In the genomic region with DNA sequence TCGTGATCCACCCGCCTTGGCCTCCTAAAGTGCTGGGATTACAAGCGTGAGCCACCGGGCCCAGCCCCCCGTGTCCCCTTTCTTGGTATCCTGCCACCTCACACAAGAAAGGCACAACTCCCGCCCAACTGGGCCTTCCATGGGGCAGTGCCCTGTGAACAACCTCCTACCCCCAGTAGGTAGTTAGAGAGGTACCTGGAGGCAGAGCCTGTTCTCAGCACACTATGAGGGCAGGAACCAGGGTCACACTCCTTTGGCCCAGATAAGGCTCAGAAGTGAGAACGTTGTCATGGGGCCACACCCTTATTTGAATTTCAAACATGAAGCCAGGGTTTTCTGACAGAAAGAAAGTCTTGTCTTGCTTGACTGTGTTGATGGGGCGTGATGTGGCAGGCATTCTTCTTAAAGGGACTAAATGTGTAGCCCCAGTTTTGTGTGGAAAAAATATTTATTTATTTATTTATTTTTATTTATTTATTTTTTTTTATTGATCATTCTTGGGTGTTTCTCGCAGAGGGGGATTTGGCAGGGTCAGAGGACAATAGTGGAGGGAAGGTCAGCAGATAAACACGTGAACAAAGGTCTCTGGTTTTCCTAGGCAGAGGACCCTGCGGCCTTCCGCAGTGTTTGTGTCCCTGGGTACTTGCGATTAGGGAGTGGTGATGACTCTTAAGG, we compare ENCODE assay signal across 8 cellular contexts. TPM values are rescaled to one million over a fixed set of nuclear protein-coding genes. Genes with fewer than 3 reads are reported as not detected.
DNase-seq lines count a peak whose midpoint lies in the region; ATAC-seq, FAIRE-seq and TF ChIP-seq lines count a peak whose summit lies in the region.
"Not testable (repeated sequence)": the region's sequence is repeated elsewhere in the genome, so short reads cannot be mapped to it uniquely, and the experiment has no call there.

No MANE protein-coding gene starts in this region.

- not testable (repeated sequence) for ATAC-seq in DND-41 (ENCODE audit: insufficient read depth, low read depth); HepG2
- ATAC-seq in activated B cell treated with CpG ODN at 0.5 μM for 24 hours (ENCODE audit: low read depth): peak; percentile 28

- peak overlapping the region; percentile 61 for H3K4me3 Mint-ChIP-seq in activated B cell treated with CpG ODN at 0.5 μM for 24 hours
- not testable (repeated sequence) for H3K4me3 Mint-ChIP-seq in type B pancreatic cell

- in situ Hi-C loops in HepG2 (cut with HindIII; ENCODE audit: extremely low pct_ligation_motif_present, low pct_unique_long_range_greater_than_20kb): not testable (repeated sequence)

- H3K36me3 Mint-ChIP-seq in activated B cell treated with CpG ODN at 0.5 μM for 24 hours (ENCODE audit: low read depth); type B pancreatic cell: not testable (repeated sequence)

- WGBS in esophagus, 2 donors: 77 to 80% methylated on average over 13 of the region's 13 CpGs
- 42% methylated on average over 12 of the region's 13 CpGs for WGBS in HepG2 (ENCODE audit: low lambda C conversion rate)

- peak overlapping the region; percentile 74 for H3K27ac ChIP-seq in DND-41 (ENCODE audit: low read length)
- H3K27ac ChIP-seq in esophagus (ENCODE audit: low read depth in 2 of 2, low read length in 1 of 2): peak overlapping the region; percentile 33 to 71
- not testable (repeated sequence) for H3K27ac ChIP-seq in HepG2 (ENCODE audit: extremely low read length, insufficient read depth, low read length)

- not testable (repeated sequence) for H3K36me3 ChIP-seq in DND-41 (ENCODE audit: insufficient read depth, low read length); esophagus (ENCODE audit: control insufficient read depth in 2 of 2, insufficient read depth in 2 of 2, low read length in 1 of 2); HepG2 (replicated peaks in 1 of 2; ENCODE audit: control insufficient read depth in 1 of 2, insufficient read depth in 2 of 2, low read length in 2 of 2)

- TF ChIP-seq RAD21 in HepG2 (CRISPR knock-in tag; IDR thresholded peaks at IDR 0.05): not testable (repeated sequence)

- H3K4me1 ChIP-seq in DND-41 (ENCODE audit: insufficient read depth, low read length) (peaks cover 73% of the 10 kb centered on the region), HepG2 (ENCODE audit: insufficient read depth, low read length) (peaks cover 31% of the 10 kb centered on the region)
- not testable (repeated sequence) for H3K4me1 ChIP-seq in esophagus (ENCODE audit: control insufficient read depth in 2 of 2, insufficient read depth in 2 of 2, low read length in 1 of 2)

- BruUV-seq in HepG2 (replicated peaks; lab: Mats Ljungman, UMichigan): not testable (repeated sequence)

- H3K4me2 ChIP-seq in DND-41 (ENCODE audit: insufficient read depth, low read length); HepG2 (ENCODE audit: low read depth, low read length): not testable (repeated sequence)

- not testable (repeated sequence) for TF ChIP-seq POLR2A in HepG2 (IDR thresholded peaks at IDR 0.05; ENCODE audit: insufficient read depth in 1 of 2, low read depth in 2 of 2, low read length in 2 of 2)

- not testable (repeated sequence) for H3K9me3 ChIP-seq in DND-41 (ENCODE audit: insufficient read depth, low read length, severe bottlenecking); esophagus (ENCODE audit: control insufficient read depth in 2 of 2, insufficient read depth in 1 of 2, low read depth in 1 of 2, low read length in 1 of 2); HepG2 (ENCODE audit: low read length)

- TF ChIP-seq EP300 in HepG2 (IDR thresholded peaks at IDR 0.05; ENCODE audit: low read depth in 2 of 2, low read length in 2 of 2); HepG2 (CRISPR knock-in tag; IDR thresholded peaks at IDR 0.05; ENCODE audit: borderline replicate concordance): not testable (repeated sequence)

- not testable (repeated sequence) for H3K9me3 Mint-ChIP-seq in activated B cell treated with CpG ODN at 0.5 μM for 24 hours, type B pancreatic cell

- intact Hi-C loops in activated B cell treated with CpG ODN at 0.5 μM for 24 hours (cut with micrococcal nuclease); HepG2 (cut with micrococcal nuclease; ENCODE audit: unreplicated experiment); posterior vena cava (cut with DNase I): not testable (repeated sequence)

- not testable (repeated sequence) for H3K9ac ChIP-seq in DND-41 (ENCODE audit: low read depth, low read length); HepG2 (ENCODE audit: insufficient read depth, low read depth, low read length)

- H3K27me3 ChIP-seq in DND-41 (ENCODE audit: insufficient read depth, low read length, poor library complexity); esophagus (ENCODE audit: control insufficient read depth in 1 of 2, insufficient read depth in 2 of 2, low read length in 2 of 2); HepG2 (ENCODE audit: control insufficient read depth in 1 of 2, insufficient read depth in 2 of 2, low read length in 2 of 2): not testable (repeated sequence)

- peaks cover 53% of the 10 kb centered on the region for H3K4me1 Mint-ChIP-seq in activated B cell treated with CpG ODN at 0.5 μM for 24 hours
- H3K4me1 Mint-ChIP-seq in type B pancreatic cell (ENCODE audit: unreplicated experiment): not testable (repeated sequence)

- TF ChIP-seq CTCF in DND-41 (IDR thresholded peaks at IDR 0.05; ENCODE audit: borderline replicate concordance, extremely low read depth, low read length, poor library complexity, severe bottlenecking); GM20000 (IDR thresholded peaks at IDR 0.05; ENCODE audit: extremely low read depth, missing control alignments); activated B cell treated with CpG ODN at 0.5 μM for 24 hours (IDR thresholded peaks at IDR 0.05); HepG2 (CRISPR knock-in tag; IDR thresholded peaks at IDR 0.05); type B pancreatic cell (conservative IDR thresholded peaks at IDR 0.05): not testable (repeated sequence)

- H3K27me3 Mint-ChIP-seq in activated B cell treated with CpG ODN at 0.5 μM for 24 hours, type B pancreatic cell: not testable (repeated sequence)

- H3K27ac Mint-ChIP-seq in activated B cell treated with CpG ODN at 0.5 μM for 24 hours (peak overlapping the region; percentile 61), type B pancreatic cell (peak overlapping the region; percentile 69)

- H2AFZ ChIP-seq in DND-41 (ENCODE audit: low read depth, low read length); HepG2 (ENCODE audit: low read length): not testable (repeated sequence)

- H3K4me3 ChIP-seq in DND-41 (ENCODE audit: low read depth in 1 of 2, low read length in 2 of 2); esophagus (ENCODE audit: low read depth in 1 of 2, low read length in 2 of 2); HepG2 (replicated peaks in 1 of 3; ENCODE audit: insufficient read depth in 1 of 3, low read depth in 2 of 3, low read length in 3 of 3): not testable (repeated sequence)

- H3K79me2 ChIP-seq in DND-41 (ENCODE audit: insufficient read depth, low read length); HepG2 (ENCODE audit: insufficient read depth, low read length): not testable (repeated sequence)

- FAIRE-seq in HepG2 (lab: Jason Lieb, UNC): not testable (repeated sequence)

- not testable (repeated sequence) for H4K20me1 ChIP-seq in DND-41 (ENCODE audit: insufficient read depth, low read length); HepG2 (ENCODE audit: insufficient read depth, low read length)

- DNase-seq in DND-41; activated B cell treated with CpG ODN at 0.5 μM for 24 hours; HepG2 (ENCODE audit: low spot score); type B pancreatic cell (ENCODE audit: extremely low spot score, unreplicated experiment): not testable (repeated sequence)
- DNase-seq in GM20000 (ENCODE audit: low spot score): peak; percentile 55
- DNase-seq in NCI-H526 treated with DMSO at 0.1 percent for 48 hours (lab: John Stamatoyannopoulos, UW): peak; percentile 24
- DNase-seq in posterior vena cava (ENCODE audit: low spot score): peak; percentile 35

- POLR2A ChIA-PET in activated B cell treated with CpG ODN at 0.5 μM for 24 hours (lab: Charles Lee): interaction anchor here (1.5 kb wide), 2 partner anchors 15 to 23 kb away, joined by 5 read pairs; partner anchors contain the start of gene PSAP
- POLR2A ChIA-PET in HepG2 (lab: Yijun Ruan, JAX): not testable (repeated sequence)

- CTCF ChIA-PET in activated B cell treated with CpG ODN at 0.5 μM for 24 hours (lab: Charles Lee); HepG2 (lab: Yijun Ruan, JAX; ENCODE audit: low intra/inter-chr PET ratio, low total read pairs): not testable (repeated sequence)

RNA-seq across cellular contexts. Expression of gene PSAP, which starts 23.8 kb away (rescaled TPM):
- total RNA-seq in activated B cell treated with CpG ODN at 0.5 μM for 24 hours (207 and 210 TPM in 2 replicates), HepG2 (2016; rRNA removed; fragmentation: Illumina TruSeq; extraction: Trizol) (148 and 323 TPM in 2 replicates), posterior vena cava (1,000 to 10,000 TPM in 1 of 2 donors, 100 to 1,000 TPM in 1; 787 to 1,159 TPM), type B pancreatic cell (ENCODE audit: low replicate concordance) (487 and 577 TPM in 2 replicates)
- polyA plus RNA-seq in esophagus (100 to 1,000 TPM; 157 to 241 TPM), HepG2 (2011; rRNA removed) (643 and 779 TPM in 2 replicates)
- 16.4 and 17.5 TPM in 2 replicates for total RNA-seq in HepG2 (2016; cell fraction: cytosol; rRNA removed; fragmentation: Illumina TruSeq; extraction: Trizol; ENCODE audit: low read depth)
- 130 and 339 TPM in 2 replicates for total RNA-seq in HepG2 (2016; cell fraction: insoluble cytoplasmic fraction; rRNA removed; fragmentation: Illumina TruSeq; extraction: Trizol)
- 41.6 and 42.4 TPM in 2 replicates for total RNA-seq in HepG2 (2016; cell fraction: membrane; rRNA removed; fragmentation: Illumina TruSeq; extraction: Trizol)
- 278 and 332 TPM in 2 replicates for total RNA-seq in HepG2 (2016; cell fraction: nucleus; rRNA removed; fragmentation: Illumina TruSeq; extraction: Trizol)
- polyA plus RNA-seq in HepG2 (2011; cell fraction: cytosol; rRNA removed): 776 and 886 TPM in 2 replicates
- polyA plus RNA-seq in HepG2 (2011; cell fraction: nucleus; rRNA removed): 356 and 433 TPM in 2 replicates
- 412 and 503 TPM in 2 replicates for polyA plus RNA-seq in HepG2 (2012)
- 14.6 and 15.4 TPM in 2 replicates for polyA plus RNA-seq in HepG2 (2016; cell fraction: cytosol; fragmentation: Illumina TruSeq; extraction: Trizol; ENCODE audit: low read depth)
- polyA plus RNA-seq in HepG2 (2016; cell fraction: insoluble cytoplasmic fraction; fragmentation: Illumina TruSeq; extraction: Trizol; ENCODE audit: low read depth): 111 and 126 TPM in 2 replicates
- 26.4 and 27.8 TPM in 2 replicates for polyA plus RNA-seq in HepG2 (2016; cell fraction: membrane; fragmentation: Illumina TruSeq; extraction: Trizol; ENCODE audit: low read depth)
- polyA plus RNA-seq in HepG2 (2016; cell fraction: nucleus; fragmentation: Illumina TruSeq; extraction: Trizol; ENCODE audit: insufficient read depth, low read depth): 383 and 387 TPM in 2 replicates
- polyA minus RNA-seq in HepG2 (2011; rRNA and poly(A)+ RNA removed; ENCODE audit: low replicate concordance): 387 and 527 TPM in 2 replicates
- polyA minus RNA-seq in HepG2 (2011; cell fraction: cytosol; rRNA and poly(A)+ RNA removed): 256 and 356 TPM in 2 replicates
- 143 and 184 TPM in 2 replicates for polyA minus RNA-seq in HepG2 (2011; cell fraction: nucleus; rRNA and poly(A)+ RNA removed)
